In the genomic region with DNA sequence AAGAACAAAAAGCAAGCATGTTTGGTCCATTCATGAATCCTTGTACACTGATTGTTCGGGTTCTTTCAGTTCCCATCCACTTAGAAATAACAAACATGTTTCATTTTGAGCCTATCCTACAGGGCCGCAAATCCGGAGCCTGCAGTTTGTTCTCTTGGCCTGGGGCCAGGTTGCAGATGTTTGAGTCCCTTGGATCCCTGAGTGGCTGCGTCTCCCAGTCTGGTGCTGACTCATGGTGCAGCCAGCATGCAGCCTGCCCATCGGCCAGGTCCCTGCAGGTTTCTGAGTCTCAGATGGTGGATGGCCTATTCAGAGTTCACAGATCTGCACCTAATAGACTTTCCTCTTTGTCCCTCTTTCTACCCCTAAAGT, we compare ENCODE assay signal across 8 cellular contexts. TPM values are rescaled to one million over a fixed set of nuclear protein-coding genes. Genes with fewer than 3 reads are reported as not detected.
A peak's percentile ranks its signal among the peaks of the same experiment; 100 is the strongest.
DNase-seq lines count a peak whose midpoint lies in the region; ATAC-seq and TF ChIP-seq lines count a peak whose summit lies in the region.

No MANE protein-coding gene starts in this region.

- TF ChIP-seq CTCF in AG04449 (IDR thresholded peaks at IDR 0.05; ENCODE audit: insufficient read depth, low read length, missing control alignments): no peak

- H3K27ac Mint-ChIP-seq in stimulated activated naive B cell treated with anti-CD40 and anti-IgM and Interleukin-4, amounts not matched to agents 10 μg/mL and 1 μg/mL and 100 μg/mL, for 72 hours: no peak overlapping the region

- H3K4me1 Mint-ChIP-seq in stimulated activated naive B cell treated with anti-CD40 and anti-IgM and Interleukin-4, amounts not matched to agents 10 μg/mL and 1 μg/mL and 100 μg/mL, for 72 hours: peaks cover 13 to 32% of the 10 kb centered on the region in 2 donors

- peaks cover 0 to 2% of the 10 kb centered on the region in 2 donors for H3K36me3 Mint-ChIP-seq in stimulated activated naive B cell treated with anti-CD40 and anti-IgM and Interleukin-4, amounts not matched to agents 10 μg/mL and 1 μg/mL and 100 μg/mL, for 72 hours

- H3K4me3 ChIP-seq in AG04449 (ENCODE audit: low read depth, low read length): no peak overlapping the region

- CTCF ChIA-PET in AG04449 (lab: Yijun Ruan, JAX): interaction anchor here (1.1 to 6.7 kb wide), 16 partner anchors 11 to 556 kb away, joined by 3 to 119 read pairs (median 11); no protein-coding TSS in a partner anchor

- intact Hi-C loops in left colon (cut with DNase I, micrococcal nuclease): no loop called here

- ATAC-seq in left colon (no peak), HG02938 (IDR thresholded peaks at IDR 0.05; ENCODE audit: unreplicated experiment) (no peak), HG03565 (IDR thresholded peaks at IDR 0.05; ENCODE audit: unreplicated experiment) (no peak)
- no peak for ATAC-seq in stimulated activated naive B cell treated with anti-CD40 and anti-IgM and Interleukin-4, amounts not matched to agents 10 μg/mL and 1 μg/mL and 100 μg/mL, for 72 hours (replicated peaks)

- no peak overlapping the region for H3K4me3 Mint-ChIP-seq in stimulated activated naive B cell treated with anti-CD40 and anti-IgM and Interleukin-4, amounts not matched to agents 10 μg/mL and 1 μg/mL and 100 μg/mL, for 72 hours

- DNase-seq in AG04449 (ENCODE audit: low read depth, low spot score): peak; percentile 55
- DNase-seq in NCI-H1417 (lab: John Stamatoyannopoulos, UW): peak; percentile 55 to 93 (median 78)
- DNase-seq in amniotic epithelial cell (ENCODE audit: low read depth): peak; percentile 57
- DNase-seq in left colon: peak; percentile 64 to 73
- DNase-seq in activated gamma-delta T cell (lab: John Stamatoyannopoulos, UW): no peak
- DNase-seq in stimulated activated naive B cell treated with anti-CD40 and anti-IgM and Interleukin-4, amounts not matched to agents 10 μg/mL and 1 μg/mL and 100 μg/mL, for 72 hours: no peak

- POLR2A ChIA-PET in AG04449 (lab: Yijun Ruan, JAX): no interaction called here

- H3K27me3 Mint-ChIP-seq in stimulated activated naive B cell treated with anti-CD40 and anti-IgM and Interleukin-4, amounts not matched to agents 10 μg/mL and 1 μg/mL and 100 μg/mL, for 72 hours: peaks cover 0 to 4% of the 10 kb centered on the region in 2 donors

- H3K9me3 Mint-ChIP-seq in stimulated activated naive B cell treated with anti-CD40 and anti-IgM and Interleukin-4, amounts not matched to agents 10 μg/mL and 1 μg/mL and 100 μg/mL, for 72 hours: no peaks in the 10 kb centered on the region

RNA-seq across cellular contexts. Expression of gene DYNC1H1, which starts 1.9 kb away (rescaled TPM):
- total RNA-seq in left colon: 100 to 1,000 TPM; 370 to 424 TPM

Comparison
In these comparisons a context has a peak if more than half of its experiments do, and no peak if none do; other contexts are left out.
1. DNase-seq: peak in AG04449 (single experiment), NCI-H1417 (3 of 3), amniotic epithelial cell (single experiment) and left colon (2 of 2); none in activated gamma-delta T cell (single experiment) and stimulated activated naive B cell treated with anti-CD40 and anti-IgM and Interleukin-4, amounts not matched to agents 10 μg/mL and 1 μg/mL and 100 μg/mL, for 72 hours (single experiment).